ENCODE assay signal across 18 cellular contexts in genomic region chr13:73738626-73739025, GRCh38.
DNase-seq lines count a peak whose midpoint lies in the region; ATAC-seq lines count a peak whose summit lies in the region.
"Had no signal": no experiment of that assay in that cellular context is flagged by ENCODE, and none has a peak within 500 bp of the region (broad histone marks: within the 10 kb centered on the region; RNA-seq: fewer than 3 reads in every experiment).

No MANE protein-coding gene starts in this region.

- H3K23ac ChIP-seq in mesenchymal stem cell (ENCODE audit: low read length in 2 of 2): no peak overlapping the region

- H3K27ac ChIP-seq in mesenchymal stem cell (ENCODE audit: low read length, poor library complexity, severe bottlenecking): no peak overlapping the region
- H3K27ac ChIP-seq: 22Rv1; BLaER1 treated with 17β-estradiol and CSF1 and Interleukin-3, amounts not matched to agents 10 nM and 100 nM had no signal

- WGBS in mesenchymal stem cell: 94% methylated on average over 5 of the region's 5 CpGs

- no peak overlapping the region for H3K4me3 ChIP-seq in mesenchymal stem cell (ENCODE audit: insufficient read depth in 1 of 2, low read depth in 1 of 2, low read length in 2 of 2)
- H3K4me3 ChIP-seq: BLaER1 treated with 17β-estradiol and CSF1 and Interleukin-3, amounts not matched to agents 10 nM and 100 nM had no signal

- peak overlapping the region; percentile 36 for H4K8ac ChIP-seq in mesenchymal stem cell (ENCODE audit: low read length)

- H3K4me1 ChIP-seq in mesenchymal stem cell (ENCODE audit: control insufficient read depth, insufficient read depth, low read depth, low read length): no peaks in the 10 kb centered on the region
- H3K4me1 ChIP-seq: BLaER1 treated with 17β-estradiol and CSF1 and Interleukin-3, amounts not matched to agents 10 nM and 100 nM had no signal

- H3K36me3 ChIP-seq in mesenchymal stem cell (ENCODE audit: control insufficient read depth in 1 of 2, insufficient read depth in 2 of 2, low read depth in 1 of 2, low read length in 2 of 2): peaks cover 0 to 5% of the 10 kb centered on the region in 2 experiments

- no peak overlapping the region for H2BK120ac ChIP-seq in mesenchymal stem cell (ENCODE audit: low read depth, low read length)

- no peak overlapping the region for H3K4me2 ChIP-seq in mesenchymal stem cell (ENCODE audit: low read length, poor library complexity, severe bottlenecking)
- H3K4me2 ChIP-seq: BLaER1 treated with 17β-estradiol and CSF1 and Interleukin-3, amounts not matched to agents 10 nM and 100 nM had no signal

- H2AFZ ChIP-seq in mesenchymal stem cell (ENCODE audit: low read depth, low read length): no peak overlapping the region

- no peak overlapping the region for H2BK5ac ChIP-seq in mesenchymal stem cell (ENCODE audit: low read depth, low read length, poor library complexity, severe bottlenecking)

- H3K9me3 ChIP-seq in mesenchymal stem cell (ENCODE audit: control insufficient read depth, low read length): no peaks in the 10 kb centered on the region
- H3K9me3 ChIP-seq: BLaER1 treated with 17β-estradiol and CSF1 and Interleukin-3, amounts not matched to agents 10 nM and 100 nM had no signal

- DNase-seq in DMS 273 (lab: John Stamatoyannopoulos, UW; ENCODE audit: unreplicated experiment): peak; percentile 0
- DNase-seq in DMS 273 treated with DMSO at 0.1 percent for 48 hours (lab: John Stamatoyannopoulos, UW): no peak
- peak; percentile 9 for DNase-seq in LHCN-M2 (ENCODE audit: low read depth)
- no peak for DNase-seq in mesenchymal stem cell
- DNase-seq in HT-29 (ENCODE audit: low spot score): no peak
- no peak for DNase-seq in SHP77 treated with DMSO at 0.1 percent for 48 hours (lab: John Stamatoyannopoulos, UW)
- DNase-seq in hippocampal formation (lab: John Stamatoyannopoulos, UW): no peak
- DNase-seq: Calu3; CD4-positive, CD25-positive, alpha-beta regulatory T cell; DMS153; DMS79 treated with DMSO at 0.1 percent for 48 hours; EL; HCEC 1CT; HFFc6 had no signal

- no peak overlapping the region for H2BK15ac ChIP-seq in mesenchymal stem cell (ENCODE audit: low read depth, poor library complexity, severe bottlenecking)

- H4K91ac ChIP-seq in mesenchymal stem cell (ENCODE audit: low read length): no peak overlapping the region

- no peak overlapping the region for H3K4ac ChIP-seq in mesenchymal stem cell (ENCODE audit: low read depth in 1 of 2, low read length in 2 of 2)

- no peak overlapping the region for H3K18ac ChIP-seq in mesenchymal stem cell (ENCODE audit: low read depth in 1 of 2, low read length in 2 of 2)

- H3K79me1 ChIP-seq in mesenchymal stem cell (replicated peaks; ENCODE audit: low read length, poor library complexity, severe bottlenecking): peaks cover 3% of the 10 kb centered on the region

- no peak overlapping the region for H2AK5ac ChIP-seq in mesenchymal stem cell (ENCODE audit: low read length, severe bottlenecking)

- no peak overlapping the region for H3K14ac ChIP-seq in mesenchymal stem cell (ENCODE audit: low read length in 2 of 2)

- H2BK12ac ChIP-seq in mesenchymal stem cell (ENCODE audit: low read length in 2 of 2): no peak overlapping the region

- H3K9ac ChIP-seq in mesenchymal stem cell (ENCODE audit: low read length): no peak overlapping the region
- H3K9ac ChIP-seq: BLaER1 treated with 17β-estradiol and CSF1 and Interleukin-3, amounts not matched to agents 10 nM and 100 nM had no signal

- no peaks in the 10 kb centered on the region for H3K27me3 ChIP-seq in mesenchymal stem cell (ENCODE audit: control insufficient read depth in 1 of 2, insufficient read depth in 1 of 2, low read length in 2 of 2)
- H3K27me3 ChIP-seq: BLaER1 treated with 17β-estradiol and CSF1 and Interleukin-3, amounts not matched to agents 10 nM and 100 nM had no signal

- no peak for ATAC-seq in GM18519 (IDR thresholded peaks at IDR 0.05; ENCODE audit: low FRiP score, unreplicated experiment)
- ATAC-seq: HepG2 had no signal

Comparison
In these comparisons a context has a peak if more than half of its experiments do, and no peak if none do; other contexts are left out.
1. DNase-seq: peak in DMS 273 (single experiment) and LHCN-M2 (single experiment); none in DMS 273 treated with DMSO at 0.1 percent for 48 hours (single experiment), mesenchymal stem cell (single experiment), HT-29 (single experiment), SHP77 treated with DMSO at 0.1 percent for 48 hours (single experiment) and hippocampal formation (0 of 2).